In the genomic region with DNA sequence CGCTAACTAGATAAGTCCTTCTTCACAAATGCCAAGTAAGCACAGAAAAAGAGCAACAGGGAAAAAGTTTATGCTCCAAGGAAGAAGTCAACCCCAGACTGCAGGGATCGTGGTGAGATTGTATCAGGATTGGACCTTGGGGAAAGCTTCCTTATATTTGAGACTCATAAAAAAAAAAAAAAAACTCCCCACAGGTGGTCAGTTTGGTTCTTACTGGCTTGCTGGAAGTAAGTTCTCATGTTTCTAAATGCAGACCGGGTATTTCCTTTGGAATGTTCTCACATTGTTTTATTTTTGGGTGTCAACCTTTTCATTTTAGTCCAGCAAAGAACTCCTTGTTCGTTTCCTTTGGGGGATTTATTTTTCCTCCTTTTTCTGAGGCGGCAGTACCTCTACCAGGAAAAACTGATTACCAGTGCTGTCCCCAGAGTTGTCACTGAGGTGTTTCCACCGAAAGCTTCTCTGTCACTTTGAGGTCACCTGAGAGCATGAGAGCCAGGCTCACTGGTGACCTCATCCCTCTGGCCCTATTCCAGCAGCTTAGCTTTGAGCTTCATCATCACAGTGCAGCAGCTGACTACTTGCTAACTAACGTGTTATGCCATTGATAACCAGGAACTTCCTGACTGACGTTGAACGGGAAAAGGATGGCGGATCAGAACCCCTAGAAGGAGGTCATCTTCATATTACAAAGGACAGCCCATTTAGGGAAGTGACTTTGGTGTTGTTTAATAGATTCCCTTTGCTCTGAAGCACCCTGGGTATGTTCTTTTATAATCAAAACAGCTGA, we compare ENCODE assay signal across 8 cellular contexts. TPM values are rescaled to one million over a fixed set of nuclear protein-coding genes. Genes with fewer than 3 reads are reported as not detected.
A peak's percentile ranks its signal among the peaks of the same experiment; 100 is the strongest.
DNase-seq lines count a peak whose midpoint lies in the region; ATAC-seq, FAIRE-seq and TF ChIP-seq lines count a peak whose summit lies in the region.

No MANE protein-coding gene starts in this region.

- H3K4me2 ChIP-seq in H9 (ENCODE audit: insufficient read depth, insufficient read length, low read length): no peak overlapping the region

- H3K23ac ChIP-seq in H9 (ENCODE audit: insufficient read length, low read depth, low read length): no peak overlapping the region

- H3K36me3 Mint-ChIP-seq in H9 (ENCODE audit: insufficient read depth in 1 of 3, low read depth in 3 of 3) (no peaks in the 10 kb centered on the region), nephron progenitor cell (ENCODE audit: low read depth) (no peaks in the 10 kb centered on the region)

- no peak overlapping the region for H2BK5ac ChIP-seq in H9 (ENCODE audit: insufficient read length, low read length)

- no peak overlapping the region for H3K18ac ChIP-seq in H9 (ENCODE audit: insufficient read length, low read depth, low read length)

- H3K4me1 ChIP-seq in SJSA1 (replicated peaks) (peaks cover 18% of the 10 kb centered on the region), small intestine (ENCODE audit: control insufficient read depth in 2 of 2, insufficient read depth in 1 of 2, low read depth in 1 of 2, low read length in 1 of 2) (no peaks in the 10 kb centered on the region), H9 (ENCODE audit: insufficient read depth, low read length) (no peaks in the 10 kb centered on the region)

- H2BK15ac ChIP-seq in H9 (ENCODE audit: low read depth, low read length): no peak overlapping the region

- H4K91ac ChIP-seq in H9 (ENCODE audit: insufficient read length, low read depth, low read length): no peak overlapping the region

- peaks cover 3 to 4% of the 10 kb centered on the region in 2 experiments; a peak in 2 of 4 replicates for H3K4me1 Mint-ChIP-seq in H9
- peaks cover 10% of the 10 kb centered on the region for H3K4me1 Mint-ChIP-seq in nephron progenitor cell

- H3K79me1 ChIP-seq in H9 (ENCODE audit: insufficient read depth, low read depth, low read length, poor library complexity, severe bottlenecking): no peaks in the 10 kb centered on the region

- H3K27ac ChIP-seq in SJSA1: peak overlapping the region; percentile 85
- no peak overlapping the region for H3K27ac ChIP-seq in small intestine (ENCODE audit: low read depth in 1 of 2, low read length in 1 of 2)
- no peak overlapping the region for H3K27ac ChIP-seq in H9 (ENCODE audit: insufficient read length, low read depth, low read length)

- H3K79me2 ChIP-seq in H9 (ENCODE audit: insufficient read depth, low read length): no peaks in the 10 kb centered on the region

- H3K4me3 Mint-ChIP-seq in H9 (no peak overlapping the region), nephron progenitor cell (no peak overlapping the region)

- no peaks in the 10 kb centered on the region for H3K27me3 ChIP-seq in SJSA1 (replicated peaks)
- no peaks in the 10 kb centered on the region for H3K27me3 ChIP-seq in small intestine (ENCODE audit: control insufficient read depth in 2 of 2, insufficient read depth in 2 of 2, low read length in 2 of 2)
- H3K27me3 ChIP-seq in H9 (ENCODE audit: insufficient read depth, low read length): no peaks in the 10 kb centered on the region

- no peak overlapping the region for H4K5ac ChIP-seq in H9 (ENCODE audit: insufficient read length, low read depth, low read length)

- no peak overlapping the region for H3T11ph ChIP-seq in H9 (ENCODE audit: low read length)

- H3K9me3 ChIP-seq in SJSA1 (replicated peaks) (no peaks in the 10 kb centered on the region), small intestine (ENCODE audit: control insufficient read depth, low read depth) (no peaks in the 10 kb centered on the region), H9 (ENCODE audit: control insufficient read depth, low read depth, low read length) (no peaks in the 10 kb centered on the region)

- H3K4me3 ChIP-seq in SJSA1 (no peak overlapping the region), small intestine (ENCODE audit: low read depth in 1 of 2, low read length in 2 of 2) (no peak overlapping the region)

- no peak for TF ChIP-seq CTCF in H9 (conservative IDR thresholded peaks at IDR 0.05)
- TF ChIP-seq CTCF in nephron progenitor cell (IDR thresholded peaks at IDR 0.05): no peak

- H3K27me3 Mint-ChIP-seq in H9 (ENCODE audit: low read depth): peaks cover 3% of the 10 kb centered on the region; the same call in 1 of the 2 replicates
- peaks cover 16% of the 10 kb centered on the region for H3K27me3 Mint-ChIP-seq in nephron progenitor cell (ENCODE audit: low read depth, poor library complexity)

- H2BK12ac ChIP-seq in H9 (ENCODE audit: insufficient read length, low read depth, low read length): no peak overlapping the region

- H2AFZ ChIP-seq in H9 (ENCODE audit: low read length): no peak overlapping the region

- no peak overlapping the region for H2BK120ac ChIP-seq in H9 (ENCODE audit: low read depth, low read length, poor library complexity, severe bottlenecking)

- 18 to 30% (median 28%) methylated on average over 10 of the region's 10 CpGs for WGBS in small intestine, 3 donors
- no CpG with 5 or more reads among the region's 10 CpGs for whole genome bisulfite sequencing in H9 (ENCODE audit: extremely low coverage, insufficient read length, low lambda C conversion rate)

- FAIRE-seq in small intestine (lab: Jason Lieb, UNC): no peak

- H2AK5ac ChIP-seq in H9 (ENCODE audit: insufficient read length, low read length): no peak overlapping the region

- no peak overlapping the region for H2BK20ac ChIP-seq in H9 (ENCODE audit: low read depth, low read length, poor library complexity, severe bottlenecking)

- no peak overlapping the region for H3K9ac ChIP-seq in H9 (ENCODE audit: extremely low read depth, insufficient read length, low read length)

- H3K4ac ChIP-seq in H9 (ENCODE audit: low read depth, low read length): no peak overlapping the region

- ATAC-seq in HG03457 (IDR thresholded peaks at IDR 0.05; ENCODE audit: unreplicated experiment) (peak; percentile 73), GM18868 (IDR thresholded peaks at IDR 0.05; ENCODE audit: unreplicated experiment) (no peak)

- no peaks in the 10 kb centered on the region for H4K20me1 ChIP-seq in H9 (ENCODE audit: control insufficient read depth, insufficient read depth, insufficient read length)

- H3K27ac Mint-ChIP-seq in H9 (no peak overlapping the region), nephron progenitor cell (no peak overlapping the region)

- H3K23me2 ChIP-seq in H9 (ENCODE audit: insufficient read length, low read depth, low read length, poor library complexity, severe bottlenecking): no peaks in the 10 kb centered on the region

- DNase-seq in GM04504 (ENCODE audit: low read depth) (peak; percentile 61), SJSA1 (ENCODE audit: low read depth in 1 of 2, low spot score in 2 of 2) (peak; percentile 76 to 78), glomerular visceral epithelial cell (ENCODE audit: extremely low spot score) (peak; percentile 94), small intestine (peak; percentile 96), H9 (no peak), nephron progenitor cell (no peak)

- H3K36me3 ChIP-seq in SJSA1 (no peaks in the 10 kb centered on the region), small intestine (ENCODE audit: control insufficient read depth in 2 of 2, insufficient read depth in 2 of 2, low read length in 2 of 2) (no peaks in the 10 kb centered on the region)

- H4K8ac ChIP-seq in H9 (replicated peaks; ENCODE audit: insufficient read length, low read depth, low read length): no peak overlapping the region

- H3K14ac ChIP-seq in H9 (ENCODE audit: insufficient read depth, low read length): no peak overlapping the region

- no peak overlapping the region for H3K56ac ChIP-seq in H9 (ENCODE audit: insufficient read length, low read depth, low read length)

- H3K9me3 Mint-ChIP-seq in H9 (no peaks in the 10 kb centered on the region; a peak in 1 of 5 replicates), nephron progenitor cell (no peaks in the 10 kb centered on the region)

RNA-seq across cellular contexts. Expression of a gene that starts 16.8 kb away (rescaled TPM):
- total RNA-seq in SJSA1 (2014; rRNA removed; shearing (Covaris generic)): 7.5 and 12.4 TPM in 2 replicates
- polyA plus RNA-seq in small intestine: 10 to 100 TPM; 25.5 to 57.1 (median 28.4) TPM
- total RNA-seq in H9 (2021): 0.53 and 1.1 TPM in 2 replicates

Comparison
In these comparisons a context has a peak if more than half of its experiments do, and no peak if none do; other contexts are left out.
1. DNase-seq: peak in GM04504 (single experiment), SJSA1 (2 of 2), glomerular visceral epithelial cell (single experiment) and small intestine (single experiment); none in H9 (single experiment) and nephron progenitor cell (single experiment).